Comparison of ENCODE assay signal across 8 cellular contexts in genomic region chr7:102425639-102426267, GRCh38. TPM values are rescaled to one million over a fixed set of nuclear protein-coding genes. Genes with fewer than 3 reads are reported as not detected.
A peak's percentile ranks its signal among the peaks of the same experiment; 100 is the strongest.
DNase-seq lines count a peak whose midpoint lies in the region; ATAC-seq and TF ChIP-seq lines count a peak whose summit lies in the region.

No MANE protein-coding gene starts in this region.

- intact Hi-C loops in PC-9 (cut with micrococcal nuclease; ENCODE audit: unreplicated experiment), result no loop called here

- no peaks in the 10 kb centered on the region for H3K79me2 ChIP-seq in PC-9 (ENCODE audit: low read depth)

- H3K18ac ChIP-seq in mesenchymal stem cell (ENCODE audit: low read depth in 1 of 2, low read length in 2 of 2), result no peak overlapping the region

- CTCF ChIA-PET in PC-9 (lab: Charles Lee), result no interaction called here

- H2BK120ac ChIP-seq in mesenchymal stem cell (ENCODE audit: low read depth, low read length), result no peak overlapping the region

- H3K27me3 ChIP-seq in PC-9 (ENCODE audit: insufficient read depth, low read depth) (no peaks in the 10 kb centered on the region), mesenchymal stem cell (ENCODE audit: control insufficient read depth in 1 of 2, insufficient read depth in 1 of 2, low read length in 2 of 2) (no peaks in the 10 kb centered on the region)

- no peak overlapping the region for H2BK12ac ChIP-seq in mesenchymal stem cell (ENCODE audit: low read length in 2 of 2)

- BruUV-seq in PC-9 (replicated peaks; lab: Mats Ljungman, UMichigan), result TSS peak; percentile 15

- no peak for DNase-seq in PC-9
- peak; percentile 85 for DNase-seq in activated naive CD4-positive, alpha-beta T cell treated with anti-CD3 and anti-CD28 coated beads, Interleukin-2, amount 50 U/mL, for 16 hours
- DNase-seq in mesenchymal stem cell, result no peak
- DNase-seq in stimulated activated CD8-positive, alpha-beta memory T cell treated with anti-CD3 and anti-CD28 coated beads, Interleukin-7, amount 100 ng/mL, for 48 hours (ENCODE audit: extremely low read depth in 1 of 2, low read depth in 1 of 2), result peak; percentile 66 to 84
- no peak for DNase-seq in mesenteric fat pad (ENCODE audit: low spot score)
- no peak for DNase-seq in NCI-H2107 (lab: John Stamatoyannopoulos, UW)

- H3K4me2 ChIP-seq in PC-9 (no peak overlapping the region), mesenchymal stem cell (ENCODE audit: low read length, poor library complexity, severe bottlenecking) (peak overlapping the region; percentile 32)

- H2BK15ac ChIP-seq in mesenchymal stem cell (ENCODE audit: low read depth, poor library complexity, severe bottlenecking), result no peak overlapping the region

- no peak overlapping the region for H4K8ac ChIP-seq in mesenchymal stem cell (ENCODE audit: low read length)

- H4K20me1 ChIP-seq in PC-9 (ENCODE audit: insufficient read depth), result no peaks in the 10 kb centered on the region; the same call in 1 of the 2 replicates

- no peak overlapping the region for H3K9ac ChIP-seq in mesenchymal stem cell (ENCODE audit: low read length)

- H4K91ac ChIP-seq in mesenchymal stem cell (ENCODE audit: low read length), result no peak overlapping the region

- no peak for TF ChIP-seq CTCF in PC-9 (conservative IDR thresholded peaks at IDR 0.05)

- no peak overlapping the region for H2BK5ac ChIP-seq in mesenchymal stem cell (ENCODE audit: low read depth, low read length, poor library complexity, severe bottlenecking)

- POLR2A ChIA-PET in PC-9 (lab: Charles Lee; ENCODE audit: unreplicated experiment), result no interaction called here

- H2AFZ ChIP-seq in PC-9 (no peak overlapping the region), mesenchymal stem cell (ENCODE audit: low read depth, low read length) (no peak overlapping the region)

- H3K14ac ChIP-seq in mesenchymal stem cell (ENCODE audit: low read length in 2 of 2), result no peak overlapping the region

- H3K4me3 ChIP-seq in PC-9, result no peak overlapping the region
- no peak overlapping the region for H3K4me3 ChIP-seq in mesenchymal stem cell (ENCODE audit: insufficient read depth in 1 of 2, low read depth in 1 of 2, low read length in 2 of 2)

- no peak overlapping the region for H2AK5ac ChIP-seq in mesenchymal stem cell (ENCODE audit: low read length, severe bottlenecking)

- H3F3A ChIP-seq in PC-9 (ENCODE audit: insufficient read depth, low read depth), result no peaks in the 10 kb centered on the region

- H3K27ac ChIP-seq in PC-9 (no peak overlapping the region), mesenchymal stem cell (ENCODE audit: low read length, poor library complexity, severe bottlenecking) (peak overlapping the region; percentile 21)

- H3K23ac ChIP-seq in mesenchymal stem cell (ENCODE audit: low read length in 2 of 2), result no peak overlapping the region

- peaks cover 4% of the 10 kb centered on the region for H3K79me1 ChIP-seq in mesenchymal stem cell (replicated peaks; ENCODE audit: low read length, poor library complexity, severe bottlenecking)

- no peaks in the 10 kb centered on the region for H3K9me2 ChIP-seq in PC-9 (ENCODE audit: insufficient read depth)

- H3K4me1 ChIP-seq in PC-9 (replicated peaks; ENCODE audit: insufficient read depth) (peaks cover 11% of the 10 kb centered on the region), mesenchymal stem cell (ENCODE audit: control insufficient read depth, insufficient read depth, low read depth, low read length) (peaks cover 17% of the 10 kb centered on the region)

- no peak overlapping the region for H3K4ac ChIP-seq in mesenchymal stem cell (ENCODE audit: low read depth in 1 of 2, low read length in 2 of 2)

- no peaks in the 10 kb centered on the region for H3K9me3 ChIP-seq in PC-9 (ENCODE audit: insufficient read depth, low read depth)
- H3K9me3 ChIP-seq in mesenchymal stem cell (ENCODE audit: control insufficient read depth, low read length), result no peaks in the 10 kb centered on the region

- ATAC-seq in GM18498 (IDR thresholded peaks at IDR 0.05; ENCODE audit: unreplicated experiment) (peak; percentile 64), HG02759 (IDR thresholded peaks at IDR 0.05; ENCODE audit: unreplicated experiment) (peak; percentile 62)

- 93% methylated on average over 25 of the region's 25 CpGs for WGBS in mesenchymal stem cell

- H3K36me3 ChIP-seq in PC-9 (ENCODE audit: low read depth) (peaks cover 3% of the 10 kb centered on the region), mesenchymal stem cell (ENCODE audit: control insufficient read depth in 1 of 2, insufficient read depth in 2 of 2, low read depth in 1 of 2, low read length in 2 of 2) (peaks cover 52 to 58% of the 10 kb centered on the region in 2 experiments)

RNA-seq across cellular contexts. Expression of gene ORAI2, which starts 7.6 kb away (rescaled TPM):
- total RNA-seq in PC-9 (2021) (53.3 and 59.7 TPM in 2 replicates), mesenteric fat pad (33.7 TPM)
- 65.2 TPM for polyA plus RNA-seq in mesenchymal stem cell (2013, experiment 1 of 2)
- 65.3 TPM for polyA plus RNA-seq in mesenchymal stem cell (2013, experiment 2 of 2)

RNA-seq across cellular contexts. Expression of gene PRKRIP1, which starts 29.6 kb away (rescaled TPM):
- 34.6 and 43.1 TPM in 2 replicates for total RNA-seq in PC-9 (2021)
- 22.0 TPM for polyA plus RNA-seq in mesenchymal stem cell (2013, experiment 1 of 2)
- 20.5 TPM for polyA plus RNA-seq in mesenchymal stem cell (2013, experiment 2 of 2)
- total RNA-seq in mesenteric fat pad, result 19.3 TPM

RNA-seq across cellular contexts. Expression of gene ALKBH4, which starts 38.9 kb away (rescaled TPM):
- total RNA-seq in PC-9 (2021), result 10.9 and 18.1 TPM in 2 replicates
- 9.1 TPM for polyA plus RNA-seq in mesenchymal stem cell (2013, experiment 1 of 2)
- 8.9 TPM for polyA plus RNA-seq in mesenchymal stem cell (2013, experiment 2 of 2)
- total RNA-seq in mesenteric fat pad, result 7.0 TPM

RNA-seq across cellular contexts. Expression of gene LRWD1, which starts 39.0 kb away (rescaled TPM):
- 35.3 and 57.9 TPM in 2 replicates for total RNA-seq in PC-9 (2021)
- 6.8 TPM for polyA plus RNA-seq in mesenchymal stem cell (2013, experiment 1 of 2)
- polyA plus RNA-seq in mesenchymal stem cell (2013, experiment 2 of 2), result 7.0 TPM
- total RNA-seq in mesenteric fat pad, result 14.8 TPM

RNA-seq across cellular contexts. Expression of gene POLR2J, which starts 53.0 kb away (rescaled TPM):
- total RNA-seq in PC-9 (2021), result 50.2 and 66.9 TPM in 2 replicates
- 127 TPM for polyA plus RNA-seq in mesenchymal stem cell (2013, experiment 1 of 2)
- polyA plus RNA-seq in mesenchymal stem cell (2013, experiment 2 of 2), result 125 TPM
- total RNA-seq in mesenteric fat pad, result 43.6 TPM

Comparison
In these comparisons a context has a peak if more than half of its experiments do, and no peak if none do; other contexts are left out.
1. DNase-seq: peak in activated naive CD4-positive, alpha-beta T cell treated with anti-CD3 and anti-CD28 coated beads, Interleukin-2, amount 50 U/mL, for 16 hours (single experiment) and stimulated activated CD8-positive, alpha-beta memory T cell treated with anti-CD3 and anti-CD28 coated beads, Interleukin-7, amount 100 ng/mL, for 48 hours (2 of 2); none in PC-9 (0 of 2), mesenchymal stem cell (single experiment), mesenteric fat pad (single experiment) and NCI-H2107 (single experiment).